Comparison of ENCODE assay signal across 14 cellular contexts in the genomic region with DNA sequence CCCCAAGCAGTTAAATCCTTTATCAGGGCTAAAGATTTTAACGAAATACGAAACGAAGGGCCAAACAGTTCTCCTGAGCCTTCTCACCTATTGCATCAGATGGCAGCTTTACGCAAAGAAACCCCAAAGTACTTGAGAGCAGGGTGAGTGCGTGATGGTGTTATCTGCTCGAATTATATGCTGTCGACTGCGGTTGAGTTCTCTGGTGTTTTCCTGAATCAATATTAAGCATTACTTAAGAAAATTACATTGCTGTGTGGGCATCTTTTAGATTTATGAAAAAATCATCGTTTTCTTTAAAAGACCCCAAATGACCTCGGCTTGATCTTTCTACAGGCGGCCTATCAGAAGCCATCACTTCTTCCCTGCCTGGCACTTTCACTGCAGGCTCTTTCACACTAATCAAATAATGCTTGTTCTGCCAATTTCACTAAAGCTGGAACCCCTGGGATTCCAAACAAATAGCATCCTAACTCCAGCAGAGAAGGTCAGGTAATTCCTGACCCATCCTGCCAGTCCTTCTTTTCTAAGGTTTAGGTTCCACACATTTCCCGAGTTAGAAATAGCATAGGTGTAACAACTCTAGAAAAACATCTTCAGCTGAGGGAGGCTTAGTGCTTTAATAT. TPM values are rescaled to one million over a fixed set of nuclear protein-coding genes. Genes with fewer than 3 reads are reported as not detected.
DNase-seq lines count a peak whose midpoint lies in the region; ATAC-seq and TF ChIP-seq lines count a peak whose summit lies in the region.
"Had no signal": no experiment of that assay in that cellular context is flagged by ENCODE, and none has a peak within 500 bp of the region (broad histone marks: within the 10 kb centered on the region; RNA-seq: fewer than 3 reads in every experiment).

No MANE protein-coding gene starts in this region.

- TF ChIP-seq CTCF in A673 (conservative IDR thresholded peaks at IDR 0.05; ENCODE audit: low read depth, low read length) (no peak), esophagus squamous epithelium (IDR thresholded peaks at IDR 0.05) (no peak)

- H3K4me3 ChIP-seq in A673 (ENCODE audit: low read depth, low read length, poor library complexity, severe bottlenecking) = peak overlapping the region; percentile 50
- H3K4me3 ChIP-seq in muscle layer of colon (ENCODE audit: low read depth in 1 of 2, low read length in 2 of 2) = peak overlapping the region; percentile 16 to 43
- peak overlapping the region in 1 of 4 donors; percentile 68 for H3K4me3 ChIP-seq in esophagus squamous epithelium
- H3K4me3 ChIP-seq: HAP-1, ovary had no signal

- H3K9me3 ChIP-seq in A673 (ENCODE audit: low read depth, low read length, poor library complexity, severe bottlenecking) (no peaks in the 10 kb centered on the region), muscle layer of colon (ENCODE audit: low read length) (no peaks in the 10 kb centered on the region), esophagus squamous epithelium (no peaks in the 10 kb centered on the region)
- H3K9me3 ChIP-seq: breast epithelium, esophagus muscularis mucosa, HAP-1, ovary had no signal

- in situ Hi-C loops in G401 (cut with HindIII; ENCODE audit: low sequenced_read_pairs) = no loop called here

- no peak for DNase-seq in A673 (ENCODE audit: low spot score)
- DNase-seq in G401 (ENCODE audit: low spot score) = peak; percentile 58
- DNase-seq in SK-N-DZ (ENCODE audit: low spot score) = peak; percentile 58
- no peak for DNase-seq in esophagus squamous epithelium (lab: John Stamatoyannopoulos, UW)
- DNase-seq in OCI-M1 (lab: John Stamatoyannopoulos, UW) = no peak
- DNase-seq: ovary; stimulated activated CD4-positive, alpha-beta T cell treated with anti-CD3 and anti-CD28 coated beads, Interleukin-4, amount 100 ng/mL, for 4 hours; substantia nigra had no signal

- intact Hi-C loops in A673 (cut with micrococcal nuclease; ENCODE audit: unreplicated experiment) = no loop called here
- intact Hi-C loops in esophagus squamous epithelium (cut with DNase I) = no loop called here

- POLR2A ChIA-PET in A673 (lab: Charles Lee; ENCODE audit: low non-redundant PET) = no interaction called here

- TSS peak; percentile 54 for BruUV-seq in A673 (replicated peaks; lab: Mats Ljungman, UMichigan)

- H3K36me3 ChIP-seq in A673 (ENCODE audit: insufficient read depth, low read length, poor library complexity, severe bottlenecking) = no peaks in the 10 kb centered on the region
- H3K36me3 ChIP-seq in muscle layer of colon (ENCODE audit: insufficient read depth, low read length) = no peaks in the 10 kb centered on the region
- no peaks in the 10 kb centered on the region for H3K36me3 ChIP-seq in esophagus squamous epithelium
- H3K36me3 ChIP-seq: breast epithelium, esophagus muscularis mucosa, HAP-1, ovary had no signal

- ATAC-seq in HG03175 (IDR thresholded peaks at IDR 0.05; ENCODE audit: unreplicated experiment) (no peak), HG03521 (IDR thresholded peaks at IDR 0.05; ENCODE audit: unreplicated experiment) (no peak)

- TF ChIP-seq POLR2A in esophagus squamous epithelium (IDR thresholded peaks at IDR 0.05) = no peak

- CTCF ChIA-PET in A673 (lab: Charles Lee) = interaction anchor here (0.6 kb wide), 1 partner anchor 17 kb away, joined by 5 read pairs; no protein-coding TSS in a partner anchor

- H3K9ac ChIP-seq in muscle layer of colon (ENCODE audit: low read length) = peak overlapping the region; percentile 49

- 41 to 51% methylated on average over 12 of the region's 12 CpGs for WGBS in esophagus squamous epithelium, 2 donors

- peaks cover 40% of the 10 kb centered on the region for H3K27me3 ChIP-seq in A673 (replicated peaks; ENCODE audit: insufficient read depth, low read depth, low read length, poor library complexity)
- peaks cover 0 to 6% of the 10 kb centered on the region in 2 donors for H3K27me3 ChIP-seq in muscle layer of colon (ENCODE audit: control insufficient read depth in 1 of 2, insufficient read depth in 2 of 2, low read length in 2 of 2)
- peaks cover 0 to 73% (median 5%) of the 10 kb centered on the region in 4 donors for H3K27me3 ChIP-seq in esophagus squamous epithelium

- H3K4me1 ChIP-seq in A673 (ENCODE audit: insufficient read depth, low read length, poor library complexity, severe bottlenecking) (no peaks in the 10 kb centered on the region), muscle layer of colon (ENCODE audit: insufficient read depth, low read length) (peaks cover 33% of the 10 kb centered on the region), esophagus squamous epithelium (peaks cover 0 to 13% (median 6%) of the 10 kb centered on the region in 3 donors)
- H3K4me1 ChIP-seq: breast epithelium, HAP-1 had no signal

- H3K27ac ChIP-seq in A673 (ENCODE audit: low read depth, low read length, poor library complexity, severe bottlenecking) (no peak overlapping the region), muscle layer of colon (ENCODE audit: low read depth, low read length) (peak overlapping the region; percentile 48), esophagus squamous epithelium (no peak overlapping the region)
- H3K27ac ChIP-seq: breast epithelium, esophagus muscularis mucosa, ovary had no signal

RNA-seq across cellular contexts. Expression of a gene that starts 1.7 kb away (rescaled TPM):
- total RNA-seq in A673 (2021) (0.74 and 2.6 TPM in 2 replicates), esophagus squamous epithelium (1 to 10 TPM in 1 of 4 donors, under 1 TPM in 3; 0.27 to 1.5 (median 0.33) TPM)
- total RNA-seq in G401 (2014; rRNA removed; shearing (Covaris generic)) = not detected in 2 replicates
- polyA plus RNA-seq in SK-N-DZ (2014; cell fraction: cytosol; rRNA removed) = 8.3 and 12.9 TPM in 2 replicates
- 3.9 and 4.0 TPM in 2 replicates for polyA plus RNA-seq in SK-N-DZ (2014; cell fraction: nucleus; rRNA removed)

Comparison
In these comparisons a context has a peak if more than half of its experiments do, and no peak if none do; other contexts are left out.
1. DNase-seq: peak in G401 (single experiment) and SK-N-DZ (single experiment); none in A673 (single experiment), esophagus squamous epithelium (single experiment) and OCI-M1 (single experiment).